Comparison of ENCODE assay signal across 1 cellular context in the genomic region with DNA sequence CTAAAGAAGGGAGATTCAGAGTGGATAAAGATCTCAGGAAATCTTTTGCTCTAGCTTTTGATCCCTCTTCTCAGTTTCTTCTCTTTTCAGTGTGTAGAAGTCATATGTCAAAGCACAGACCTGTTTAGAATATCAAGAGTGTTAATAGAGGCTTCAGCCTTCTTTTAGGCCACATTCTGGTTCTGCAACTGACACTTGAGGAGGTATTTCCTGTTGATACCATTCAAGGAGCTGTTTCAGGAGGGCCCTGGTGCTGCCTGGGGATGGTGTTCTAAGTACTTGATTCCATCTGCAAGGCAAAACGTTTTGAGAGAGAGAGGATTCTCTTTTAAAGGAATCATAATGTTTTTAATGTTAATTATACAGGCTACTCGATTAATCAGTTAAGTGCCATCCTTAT.
TF ChIP-seq lines count a peak whose summit lies in the region.

No MANE protein-coding gene starts in this region.

TF ChIP-seq in H1, 55 proteins besides CTCF, POLR2A, EP300 and RAD21:
- no peak for TF ChIP-seq ZNF274 (IDR thresholded peaks at IDR 0.05; ENCODE audit: borderline replicate concordance, extremely low read depth, low read length)
- no peak for TF ChIP-seq TAF7 (optimal IDR thresholded peaks at IDR 0.05; ENCODE audit: borderline replicate concordance, low read depth, low read length)
- TF ChIP-seq, protein P1, sequence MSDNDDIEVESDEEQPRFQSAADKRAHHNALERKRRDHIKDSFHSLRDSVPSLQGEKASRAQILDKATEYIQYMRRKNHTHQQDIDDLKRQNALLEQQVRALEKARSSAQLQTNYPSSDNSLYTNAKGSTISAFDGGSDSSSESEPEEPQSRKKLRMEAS (IDR thresholded peaks at IDR 0.05) = no peak
- no peak for TF ChIP-seq RNF2 (IDR thresholded peaks at IDR 0.05; ENCODE audit: borderline replicate concordance, low read depth, low read length, missing control alignments, poor library complexity, severe bottlenecking)
- TF ChIP-seq, protein P2, sequence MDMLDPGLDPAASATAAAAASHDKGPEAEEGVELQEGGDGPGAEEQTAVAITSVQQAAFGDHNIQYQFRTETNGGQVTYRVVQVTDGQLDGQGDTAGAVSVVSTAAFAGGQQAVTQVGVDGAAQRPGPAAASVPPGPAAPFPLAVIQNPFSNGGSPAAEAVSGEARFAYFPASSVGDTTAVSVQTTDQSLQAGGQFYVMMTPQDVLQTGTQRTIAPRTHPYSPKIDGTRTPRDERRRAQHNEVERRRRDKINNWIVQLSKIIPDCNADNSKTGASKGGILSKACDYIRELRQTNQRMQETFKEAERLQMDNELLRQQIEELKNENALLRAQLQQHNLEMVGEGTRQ (IDR thresholded peaks at IDR 0.05; ENCODE audit: low read length) = no peak
- no peak for TF ChIP-seq POU5F1 (IDR thresholded peaks at IDR 0.05; ENCODE audit: low read depth, low read length)
- no peak for TF ChIP-seq JUN (IDR thresholded peaks at IDR 0.05; ENCODE audit: low read depth, low read length)
- TF ChIP-seq, protein P3, sequence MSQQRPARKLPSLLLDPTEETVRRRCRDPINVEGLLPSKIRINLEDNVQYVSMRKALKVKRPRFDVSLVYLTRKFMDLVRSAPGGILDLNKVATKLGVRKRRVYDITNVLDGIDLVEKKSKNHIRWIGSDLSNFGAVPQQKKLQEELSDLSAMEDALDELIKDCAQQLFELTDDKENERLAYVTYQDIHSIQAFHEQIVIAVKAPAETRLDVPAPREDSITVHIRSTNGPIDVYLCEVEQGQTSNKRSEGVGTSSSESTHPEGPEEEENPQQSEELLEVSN (IDR thresholded peaks at IDR 0.05) = no peak
- no peak for TF ChIP-seq KDM5A (IDR thresholded peaks at IDR 0.05; ENCODE audit: low read length)
- TF ChIP-seq SUZ12 (IDR thresholded peaks at IDR 0.05; ENCODE audit: low read length) = no peak
- TF ChIP-seq TBP (IDR thresholded peaks at IDR 0.05; ENCODE audit: low read depth, low read length) = no peak
- TF ChIP-seq POLR2AphosphoS5 (IDR thresholded peaks at IDR 0.05; ENCODE audit: low read depth, low read length) = no peak
- TF ChIP-seq SIX5 (IDR thresholded peaks at IDR 0.05; ENCODE audit: low read depth, low read length) = no peak
